Comparison of ENCODE assay signal across 8 cellular contexts in genomic region chr2:69082430-69082997, GRCh38.
DNase-seq lines count a peak whose midpoint lies in the region; ATAC-seq and TF ChIP-seq lines count a peak whose summit lies in the region.

No MANE protein-coding gene starts in this region.

- no peaks in the 10 kb centered on the region for H3K4me1 ChIP-seq in neural progenitor cell

- H3K36me3 Mint-ChIP-seq in brain (peaks cover 66% of the 10 kb centered on the region), neural progenitor cell (peaks cover 51% of the 10 kb centered on the region)
- H3K36me3 Mint-ChIP-seq in activated CD8-positive, alpha-beta T cell treated with anti-CD3 and anti-CD28 coated beads, Interleukin-2, amount 10 ng/mL, durations not matched to agents 7 days and 5 days (ENCODE audit: low read depth) = no peaks in the 10 kb centered on the region

- no peaks in the 10 kb centered on the region for H3K9me3 Mint-ChIP-seq in brain
- H3K9me3 Mint-ChIP-seq in activated CD8-positive, alpha-beta T cell treated with anti-CD3 and anti-CD28 coated beads, Interleukin-2, amount 10 ng/mL, durations not matched to agents 7 days and 5 days (ENCODE audit: insufficient read depth) = no peaks in the 10 kb centered on the region
- no peaks in the 10 kb centered on the region for H3K9me3 Mint-ChIP-seq in neural progenitor cell

- H3K4me3 ChIP-seq in lower leg skin (ENCODE audit: low read depth, poor library complexity, severe bottlenecking) = no peak overlapping the region
- no peak overlapping the region for H3K4me3 ChIP-seq in neural progenitor cell

- H3K4me3 Mint-ChIP-seq in brain (no peak overlapping the region), neural progenitor cell (no peak overlapping the region)
- H3K4me3 Mint-ChIP-seq in activated CD8-positive, alpha-beta T cell treated with anti-CD3 and anti-CD28 coated beads, Interleukin-2, amount 10 ng/mL, durations not matched to agents 7 days and 5 days = no peak overlapping the region

- DNase-seq in AG08396 (ENCODE audit: low spot score) (peak; percentile 60), NCI-H1048 (lab: John Stamatoyannopoulos, UW) (peak; percentile 25), lower leg skin (ENCODE audit: low spot score in 2 of 2) (peak; percentile 58 to 90), Ammon's horn (ENCODE audit: low spot score) (no peak), neural progenitor cell (ENCODE audit: low spot score) (no peak)
- no peak for DNase-seq in activated CD8-positive, alpha-beta T cell treated with anti-CD3 and anti-CD28 coated beads, Interleukin-2, amount 10 ng/mL, durations not matched to agents 7 days and 5 days

- no peak overlapping the region for H3K4me2 ChIP-seq in neural progenitor cell

- intact Hi-C loops in lower leg skin (cut with DNase I; ENCODE audit: low total_unique reads) = no loop called here

- no peak for TF ChIP-seq CTCF in brain (conservative IDR thresholded peaks at IDR 0.05)
- TF ChIP-seq CTCF in lower leg skin (IDR thresholded peaks at IDR 0.05) = no peak
- TF ChIP-seq CTCF in neural progenitor cell (IDR thresholded peaks at IDR 0.05) = no peak

- no peak for TF ChIP-seq POLR2A in lower leg skin (IDR thresholded peaks at IDR 0.05)

- H3K4me1 Mint-ChIP-seq in brain (peaks cover 37% of the 10 kb centered on the region), neural progenitor cell (no peaks in the 10 kb centered on the region)
- no peaks in the 10 kb centered on the region for H3K4me1 Mint-ChIP-seq in activated CD8-positive, alpha-beta T cell treated with anti-CD3 and anti-CD28 coated beads, Interleukin-2, amount 10 ng/mL, durations not matched to agents 7 days and 5 days (ENCODE audit: low read depth)

- CTCF ChIA-PET in activated CD8-positive, alpha-beta T cell treated with anti-CD3 and anti-CD28 coated beads, Interleukin-2, amount 10 ng/mL, durations not matched to agents 7 days and 5 days (lab: Charles Lee) = no interaction called here

- H3K27me3 ChIP-seq in neural progenitor cell = no peaks in the 10 kb centered on the region

- POLR2A ChIA-PET in activated CD8-positive, alpha-beta T cell treated with anti-CD3 and anti-CD28 coated beads, Interleukin-2, amount 10 ng/mL, durations not matched to agents 7 days and 5 days (lab: Charles Lee) = no interaction called here

- H3K27ac Mint-ChIP-seq in brain (peak overlapping the region in 3 of 5 experiments; percentile 73 to 97 (median 88)), neural progenitor cell (no peak overlapping the region)
- H3K27ac Mint-ChIP-seq in activated CD8-positive, alpha-beta T cell treated with anti-CD3 and anti-CD28 coated beads, Interleukin-2, amount 10 ng/mL, durations not matched to agents 7 days and 5 days = no peak overlapping the region

- H3K9me3 ChIP-seq in neural progenitor cell (ENCODE audit: low read depth) = no peaks in the 10 kb centered on the region

- H3K27me3 Mint-ChIP-seq in brain = no peaks in the 10 kb centered on the region
- peaks cover 21% of the 10 kb centered on the region for H3K27me3 Mint-ChIP-seq in activated CD8-positive, alpha-beta T cell treated with anti-CD3 and anti-CD28 coated beads, Interleukin-2, amount 10 ng/mL, durations not matched to agents 7 days and 5 days (ENCODE audit: low read depth)
- H3K27me3 Mint-ChIP-seq in neural progenitor cell (ENCODE audit: insufficient read depth, low read depth) = no peaks in the 10 kb centered on the region

- H3K79me2 ChIP-seq in neural progenitor cell (ENCODE audit: low read depth) = no peaks in the 10 kb centered on the region

- 38 to 45% methylated on average over 9 of the region's 9 CpGs for WGBS in lower leg skin, 2 donors

- H2AFZ ChIP-seq in neural progenitor cell (replicated peaks) = no peak overlapping the region

- H4K20me1 ChIP-seq in neural progenitor cell (ENCODE audit: low read depth) = no peaks in the 10 kb centered on the region

- no peak overlapping the region for H3K9ac ChIP-seq in neural progenitor cell

- H3K36me3 ChIP-seq in neural progenitor cell = no peaks in the 10 kb centered on the region

- no peaks in the 10 kb centered on the region for H3F3A ChIP-seq in neural progenitor cell (ENCODE audit: low read depth)

- no peak overlapping the region for H3K27ac ChIP-seq in neural progenitor cell

- ATAC-seq in activated CD8-positive, alpha-beta T cell treated with anti-CD3 and anti-CD28 coated beads, Interleukin-2, amount 10 ng/mL, durations not matched to agents 7 days and 5 days = no peak
- no peak for ATAC-seq in HG02763 (IDR thresholded peaks at IDR 0.05; ENCODE audit: unreplicated experiment)

Comparison
In these comparisons a context has a peak if more than half of its experiments do, and no peak if none do; other contexts are left out.
1. DNase-seq: peak in AG08396 (single experiment), NCI-H1048 (single experiment) and lower leg skin (2 of 2); none in activated CD8-positive, alpha-beta T cell treated with anti-CD3 and anti-CD28 coated beads, Interleukin-2, amount 10 ng/mL, durations not matched to agents 7 days and 5 days (single experiment), Ammon's horn (single experiment) and neural progenitor cell (single experiment).
2. H3K27ac Mint-ChIP-seq: peak in brain (3 of 5); none in activated CD8-positive, alpha-beta T cell treated with anti-CD3 and anti-CD28 coated beads, Interleukin-2, amount 10 ng/mL, durations not matched to agents 7 days and 5 days (single experiment) and neural progenitor cell (single experiment).